ENCODE assay signal across 17 cellular contexts in the genomic region with DNA sequence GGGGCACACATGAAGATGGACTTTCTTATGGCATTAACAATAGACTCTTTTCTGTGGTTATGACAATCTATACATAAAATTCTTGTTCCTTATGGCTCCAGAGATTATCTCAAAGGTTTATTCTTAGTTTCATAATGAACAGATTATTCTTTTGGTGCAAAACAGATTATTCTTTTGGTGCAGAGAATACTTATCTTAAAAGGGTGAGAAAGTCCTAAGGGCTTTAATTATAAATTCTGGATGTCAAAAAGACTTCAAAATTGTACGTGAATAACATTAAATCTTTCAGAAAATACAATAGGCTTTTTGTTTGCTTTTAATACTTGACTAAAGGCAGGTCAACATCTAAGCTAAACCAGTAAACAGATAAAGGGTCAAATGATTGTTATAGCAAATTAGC.
A peak's percentile ranks its signal among the peaks of the same experiment; 100 is the strongest.
DNase-seq lines count a peak whose midpoint lies in the region; FAIRE-seq and TF ChIP-seq lines count a peak whose summit lies in the region.
"Had no signal": no experiment of that assay in that cellular context is flagged by ENCODE, and none has a peak within 500 bp of the region (broad histone marks: within the 10 kb centered on the region; RNA-seq: fewer than 3 reads in every experiment).

No MANE protein-coding gene starts in this region.

- FAIRE-seq in GM18507 (lab: Jason Lieb, UNC) (peak; percentile 52), endometrium (lab: Jason Lieb, UNC) (peak; percentile 45)
- FAIRE-seq: D721Med, GM12891 had no signal

- no peaks in the 10 kb centered on the region for H3K9me3 ChIP-seq in uterus
- H3K9me3 ChIP-seq: BE2C, BLaER1 had no signal

- no peaks in the 10 kb centered on the region for H3K27me3 ChIP-seq in uterus
- H3K27me3 ChIP-seq: BE2C, BLaER1 had no signal

- no peaks in the 10 kb centered on the region for H3K36me3 ChIP-seq in uterus
- H3K36me3 ChIP-seq: BE2C had no signal

- no peak for TF ChIP-seq CTCF in uterus (IDR thresholded peaks at IDR 0.05)

- intact Hi-C loops in uterus (cut with DNase I; ENCODE audit: low total_unique reads) = no loop called here

- TF ChIP-seq POLR2A in uterus (IDR thresholded peaks at IDR 0.05) = no peak

- H3K27ac ChIP-seq in uterus = no peak overlapping the region
- H3K27ac ChIP-seq: BLaER1 had no signal

- H3K4me1 ChIP-seq in uterus = no peaks in the 10 kb centered on the region
- H3K4me1 ChIP-seq: BE2C, BLaER1 had no signal

- no peak for DNase-seq in GM18507 (ENCODE audit: extremely low spot score, insufficient read length, low read depth)
- DNase-seq in uterus = no peak
- no peak for DNase-seq in NCI-H526 treated with DMSO at 0.1 percent for 48 hours (lab: John Stamatoyannopoulos, UW)
- no peak for DNase-seq in SW 1271 (lab: John Stamatoyannopoulos, UW)
- DNase-seq: 8988T; ACHN; BE2C; C1 segment of cervical spinal cord; CD4-positive, alpha-beta memory T cell; CD4-positive, CD25-positive, alpha-beta regulatory T cell; CD8-positive, alpha-beta memory T cell; DMS79 treated with DMSO at 0.1 percent for 48 hours; GF-D8 had no signal

- H3K4me3 ChIP-seq in uterus = no peak overlapping the region
- H3K4me3 ChIP-seq: BLaER1 had no signal
